Comparison of ENCODE assay signal across 13 cellular contexts in the genomic region with DNA sequence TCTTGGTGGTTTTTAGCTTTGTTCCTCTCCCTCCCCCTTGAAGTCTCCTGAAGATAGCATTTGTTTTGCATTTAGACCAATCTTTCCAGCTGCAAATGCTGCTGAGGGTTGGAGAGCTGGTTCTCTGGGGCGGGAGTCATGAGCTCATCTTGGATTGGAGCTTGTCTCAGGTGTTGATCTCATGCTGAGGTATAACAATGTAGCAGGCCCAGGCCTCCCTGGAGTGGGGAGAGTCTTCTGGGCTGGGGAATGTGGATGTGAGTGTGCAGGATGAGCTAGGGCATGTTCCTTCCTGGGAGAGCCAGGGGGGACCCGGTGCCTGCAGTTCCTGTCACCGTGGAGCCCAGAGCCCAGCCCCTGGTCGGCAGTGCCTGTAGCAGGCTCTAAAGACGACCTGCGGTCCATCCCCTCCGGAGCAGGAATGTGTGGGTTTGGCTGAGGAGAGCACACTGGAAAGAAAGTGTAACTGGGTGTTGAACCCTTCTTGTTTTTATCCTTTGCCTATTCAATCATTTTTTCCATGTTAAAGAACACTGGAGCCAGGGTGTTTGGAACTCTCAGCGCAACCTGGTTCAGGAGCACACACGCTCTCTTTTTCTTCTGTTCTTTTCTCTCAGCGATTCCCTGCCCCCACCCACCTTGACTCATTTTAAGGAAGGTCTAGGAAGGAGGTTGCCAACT. TPM values are rescaled to one million over a fixed set of nuclear protein-coding genes. Genes with fewer than 3 reads are reported as not detected.
DNase-seq lines count a peak whose midpoint lies in the region; ATAC-seq, FAIRE-seq and TF ChIP-seq lines count a peak whose summit lies in the region.
"Had no signal": no experiment of that assay in that cellular context is flagged by ENCODE, and none has a peak within 500 bp of the region (broad histone marks: within the 10 kb centered on the region; RNA-seq: fewer than 3 reads in every experiment).

No MANE protein-coding gene starts in this region.

- 60 to 67% methylated on average over 8 to 10 of the region's 10 CpGs for WGBS in thyroid gland, 2 donors

- H3K27me3 ChIP-seq in bronchial epithelial cell (ENCODE audit: control insufficient read depth, insufficient read depth, low read length) (no peaks in the 10 kb centered on the region), thyroid gland (no peaks in the 10 kb centered on the region)
- H3K27me3 ChIP-seq: Peyer's patch had no signal

- H3K9me3 ChIP-seq in thyroid gland: no peaks in the 10 kb centered on the region
- H3K9me3 ChIP-seq: Peyer's patch had no signal

- intact Hi-C loops in thyroid gland (cut with DNase I): no loop called here

- TF ChIP-seq CTCF in bronchial epithelial cell (IDR thresholded peaks at IDR 0.05; ENCODE audit: insufficient read depth, low read length, severe bottlenecking): no peak
- TF ChIP-seq CTCF in thyroid gland (IDR thresholded peaks at IDR 0.05): no peak

- ATAC-seq in HG02973 (IDR thresholded peaks at IDR 0.05; ENCODE audit: unreplicated experiment) (no peak), GM19455 (IDR thresholded peaks at IDR 0.05; ENCODE audit: unreplicated experiment) (no peak)

- H3K36me3 ChIP-seq in bronchial epithelial cell (ENCODE audit: control insufficient read depth, insufficient read depth, low read length): peaks cover 10% of the 10 kb centered on the region
- peaks cover 0 to 12% of the 10 kb centered on the region in 2 donors for H3K36me3 ChIP-seq in thyroid gland
- H3K36me3 ChIP-seq: Peyer's patch had no signal

- peak overlapping the region; percentile 24 to 48 (median 35) for H3K27ac ChIP-seq in thyroid gland

- no peak for TF ChIP-seq POLR2A in thyroid gland (IDR thresholded peaks at IDR 0.05)
- no peak for TF ChIP-seq POLR2A in GM12892 (IDR thresholded peaks at IDR 0.05; ENCODE audit: low read depth, low read length)

- DNase-seq in HPDE6-E6E7 (ENCODE audit: extremely low spot score) (peak; percentile 61), bronchial epithelial cell (ENCODE audit: low read depth) (peak; percentile 91), kidney tubule cell (ENCODE audit: low spot score) (peak; percentile 61), thyroid gland (peak; percentile 33 to 34), DMS79 treated with DMSO at 0.1 percent for 48 hours (lab: John Stamatoyannopoulos, UW) (no peak), GM12892 (ENCODE audit: insufficient read length) (no peak)
- DNase-seq: activated CD4-positive, alpha-beta T cell treated with anti-CD3 and anti-CD28 coated beads for 48 hours; GF-D8; kidney glomerular epithelial cell; Peyer's patch; stimulated activated CD4-positive, alpha-beta T cell treated with anti-CD3 and anti-CD28 coated beads, Interleukin-12 subunit alpha, Interleukin-12 subunit beta, amount 100 ng/mL, for 4 hours had no signal

- no peak overlapping the region for H3K4me3 ChIP-seq in bronchial epithelial cell (ENCODE audit: low read depth, low read length)
- H3K4me3 ChIP-seq in thyroid gland (replicated peaks in 1 of 3): no peak overlapping the region
- H3K4me3 ChIP-seq: Peyer's patch had no signal

- peaks cover 34 to 54% of the 10 kb centered on the region in 2 donors for H3K4me1 ChIP-seq in thyroid gland

- FAIRE-seq in bronchial epithelial cell (lab: Jason Lieb, UNC): no peak
- no peak for FAIRE-seq in GM12892 (lab: Jason Lieb, UNC)

RNA-seq across cellular contexts. Expression of a gene that starts 2.7 kb away (rescaled TPM):
- total RNA-seq in bronchial epithelial cell: 39.7 and 41.3 TPM in 2 replicates
- 100 to 1,000 TPM in 3 of 4 donors, 10 to 100 TPM in 1; 80.2 to 111 (median 109) TPM for total RNA-seq in thyroid gland
- polyA plus RNA-seq in GM12892 (2012; ENCODE audit: missing spikeins): 5.8 TPM

Comparison
In these comparisons a context has a peak if more than half of its experiments do, and no peak if none do; other contexts are left out.
1. DNase-seq: peak in HPDE6-E6E7 (single experiment), bronchial epithelial cell (single experiment), kidney tubule cell (single experiment) and thyroid gland (2 of 2); none in DMS79 treated with DMSO at 0.1 percent for 48 hours (single experiment) and GM12892 (single experiment).